Comparison of ENCODE assay signal across 8 cellular contexts in genomic region chr20:19973920-19974620, GRCh38. TPM values are rescaled to one million over a fixed set of nuclear protein-coding genes. Genes with fewer than 3 reads are reported as not detected.
DNase-seq lines count a peak whose midpoint lies in the region.

No MANE protein-coding gene starts in this region.

- H3K36me3 ChIP-seq in ACC112 (ENCODE audit: insufficient read depth, low read length) (peaks cover 6% of the 10 kb centered on the region), esophagus (ENCODE audit: control insufficient read depth in 2 of 2, insufficient read depth in 2 of 2, low read length in 1 of 2) (peaks cover 0 to 11% of the 10 kb centered on the region in 2 donors), muscle layer of colon (ENCODE audit: insufficient read depth, low read length) (peaks cover 4% of the 10 kb centered on the region)

- DNase-seq in NOMO-1 treated with dmso at 0.1 percent for 144 hours (lab: John Stamatoyannopoulos, UW; ENCODE audit: unreplicated experiment) (peak; percentile 60), NCI-H2227 (lab: John Stamatoyannopoulos, UW; ENCODE audit: unreplicated experiment) (no peak), DMS114 treated with DMSO at 0.1 percent for 48 hours (lab: John Stamatoyannopoulos, UW; ENCODE audit: unreplicated experiment) (no peak)
- no peak for DNase-seq in stimulated activated CD4-positive, alpha-beta T cell treated with anti-CD3 and anti-CD28 coated beads, Interleukin-4, amount 100 ng/mL, for 1 hour
- no peak for DNase-seq in activated CD4-positive, alpha-beta T cell treated with anti-CD3 and anti-CD28 coated beads for 4 hours

- WGBS in esophagus, 2 donors, result 16 to 20% methylated on average over 8 of the region's 8 CpGs

- H3K9ac ChIP-seq in muscle layer of colon (ENCODE audit: low read length), result peak overlapping the region; percentile 51

- H3K79me2 ChIP-seq in ACC112 (ENCODE audit: control insufficient read depth, insufficient read depth, low read length, unreplicated experiment), result peaks cover 41% of the 10 kb centered on the region

- H3K4me3 ChIP-seq in ACC112 (ENCODE audit: low read depth, low read length) (peak overlapping the region; percentile 85), esophagus (ENCODE audit: low read depth in 1 of 2, low read length in 2 of 2) (no peak overlapping the region), muscle layer of colon (ENCODE audit: low read depth in 1 of 2, low read length in 2 of 2) (peak overlapping the region in 1 of 2 donors; percentile 37)

- H3K9me3 ChIP-seq in esophagus (ENCODE audit: control insufficient read depth in 2 of 2, insufficient read depth in 1 of 2, low read depth in 1 of 2, low read length in 1 of 2) (no peaks in the 10 kb centered on the region), muscle layer of colon (ENCODE audit: low read length) (no peaks in the 10 kb centered on the region)

- peak overlapping the region; percentile 42 for H2AFZ ChIP-seq in ACC112 (ENCODE audit: low read length, unreplicated experiment)

- H3K27ac ChIP-seq in ACC112 (ENCODE audit: low read depth, low read length) (peak overlapping the region; percentile 93), esophagus (ENCODE audit: low read depth in 2 of 2, low read length in 1 of 2) (peak overlapping the region; percentile 90 to 97), muscle layer of colon (ENCODE audit: low read depth, low read length) (peak overlapping the region; percentile 88)

- no peaks in the 10 kb centered on the region for H3K27me3 ChIP-seq in ACC112 (ENCODE audit: insufficient read depth, low read length)
- no peaks in the 10 kb centered on the region for H3K27me3 ChIP-seq in esophagus (ENCODE audit: control insufficient read depth in 1 of 2, insufficient read depth in 2 of 2, low read length in 2 of 2)
- H3K27me3 ChIP-seq in muscle layer of colon (ENCODE audit: control insufficient read depth in 1 of 2, insufficient read depth in 2 of 2, low read length in 2 of 2), result no peaks in the 10 kb centered on the region

- H3K4me1 ChIP-seq in ACC112 (ENCODE audit: control insufficient read depth, insufficient read depth, low read length, unreplicated experiment) (peaks cover 33% of the 10 kb centered on the region), esophagus (ENCODE audit: control insufficient read depth in 2 of 2, insufficient read depth in 2 of 2, low read length in 1 of 2) (peaks cover 2 to 15% of the 10 kb centered on the region in 2 donors), muscle layer of colon (ENCODE audit: insufficient read depth, low read length) (peaks cover 45% of the 10 kb centered on the region)

RNA-seq across cellular contexts. Expression of gene NAA20, which starts 43.1 kb away (rescaled TPM):
- 100 to 1,000 TPM; 186 to 388 TPM for polyA plus RNA-seq in esophagus
